8 cellular contexts compared by ENCODE assay signal in the genomic region with DNA sequence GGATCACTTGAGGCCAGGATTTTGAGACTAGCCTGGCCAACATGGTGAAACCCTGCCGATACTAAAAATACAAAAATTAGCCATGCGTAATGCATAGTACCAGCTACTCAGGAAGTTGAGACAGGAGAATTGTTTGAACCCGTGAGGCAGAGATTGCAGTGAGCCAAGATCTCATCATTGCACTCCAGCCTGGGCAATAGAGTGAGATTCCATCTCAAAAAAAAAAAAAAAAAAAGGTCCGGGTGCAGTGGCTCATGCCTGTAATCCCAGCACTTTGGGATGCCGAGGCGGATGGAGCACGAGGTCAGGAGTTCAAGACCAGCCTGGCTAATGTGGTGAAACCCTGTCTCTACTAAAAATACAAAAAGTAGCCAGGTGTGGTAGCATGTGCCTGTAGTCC. TPM values are rescaled to one million over a fixed set of nuclear protein-coding genes. Genes with fewer than 3 reads are reported as not detected.
DNase-seq lines count a peak whose midpoint lies in the region; ATAC-seq, FAIRE-seq and TF ChIP-seq lines count a peak whose summit lies in the region.
"Not testable (repeated sequence)": the region's sequence is repeated elsewhere in the genome, so short reads cannot be mapped to it uniquely, and the experiment has no call there.

No MANE protein-coding gene starts in this region.

- POLR2A ChIA-PET in A549 (lab: Yijun Ruan, JAX), result interaction anchor here (0.7 kb wide), 1 partner anchor 18 kb away, joined by 7 read pairs; no protein-coding TSS in a partner anchor

- H3K4me3 ChIP-seq in A549, result peak overlapping the region; percentile 66; the same call in 2 of the 3 replicates
- peak overlapping the region; percentile 79 for H3K4me3 ChIP-seq in GM12865 (ENCODE audit: low read depth, low read length)
- H3K4me3 ChIP-seq in NB4 (ENCODE audit: low read depth, low read length), result peak overlapping the region; percentile 66
- H3K4me3 ChIP-seq in astrocyte of the spinal cord (ENCODE audit: low read depth, low read length), result peak overlapping the region; percentile 86
- peak overlapping the region; percentile 74 to 82 (median 78) for H3K4me3 ChIP-seq in esophagus muscularis mucosa
- peak overlapping the region; percentile 83 for H3K4me3 ChIP-seq in lower lobe of right lung
- H3K4me3 ChIP-seq in gastrocnemius medialis, result peak overlapping the region in 3 of 4 donors; percentile 74 to 96 (median 83)

- not testable (repeated sequence) for TF ChIP-seq CTCF in A549 (IDR thresholded peaks at IDR 0.05); GM12865 (IDR thresholded peaks at IDR 0.05; ENCODE audit: insufficient read depth, low read depth, low read length, missing control alignments); NB4 (IDR thresholded peaks at IDR 0.05; ENCODE audit: low read depth, low read length); astrocyte of the spinal cord (IDR thresholded peaks at IDR 0.05; ENCODE audit: low read depth, low read length); esophagus muscularis mucosa (IDR thresholded peaks at IDR 0.05); lower lobe of right lung (IDR thresholded peaks at IDR 0.05); gastrocnemius medialis (IDR thresholded peaks at IDR 0.05 in 4 of 5, conservative IDR thresholded peaks at IDR 0.05 in 1 of 5)

- H3K27ac ChIP-seq in A549, result peak overlapping the region in 1 of 2 experiments; percentile 98; a peak in 2 of 6 replicates
- H3K27ac ChIP-seq in esophagus muscularis mucosa (replicated peaks in 1 of 4), result peak overlapping the region; percentile 85 to 94 (median 93)
- H3K27ac ChIP-seq in lower lobe of right lung, result not testable (repeated sequence)
- peak overlapping the region; percentile 93 to 100 (median 96) for H3K27ac ChIP-seq in gastrocnemius medialis

- 84% methylated on average over 7 of the region's 7 CpGs for WGBS in A549 (ENCODE audit: missing lambda C conversion rate)
- 74% methylated on average over 7 of the region's 7 CpGs for WGBS in esophagus muscularis mucosa

- not testable (repeated sequence) for H3K27me3 ChIP-seq in esophagus muscularis mucosa; lower lobe of right lung (ENCODE audit: low read depth); gastrocnemius medialis

- not testable (repeated sequence) for ATAC-seq in A549, lower lobe of right lung, gastrocnemius medialis

- H3K36me3 Mint-ChIP-seq in activated CD4-positive, alpha-beta T cell treated with anti-CD3 and anti-CD28 coated beads, Interleukin-2, amount 10 ng/mL, durations not matched to agents 24 days and 14 days (ENCODE audit: low read depth), result peaks cover 49% of the 10 kb centered on the region

- peaks cover 27% of the 10 kb centered on the region for H3K4me1 ChIP-seq in A549
- peaks cover 21 to 64% (median 53%) of the 10 kb centered on the region in 4 donors for H3K4me1 ChIP-seq in esophagus muscularis mucosa
- peaks cover 21% of the 10 kb centered on the region for H3K4me1 ChIP-seq in lower lobe of right lung
- H3K4me1 ChIP-seq in gastrocnemius medialis, result peaks cover 34% of the 10 kb centered on the region in 2 donors

- TF ChIP-seq RAD21 in A549 (conservative IDR thresholded peaks at IDR 0.05 in 1 of 2, IDR thresholded peaks at IDR 0.05 in 1 of 2), result not testable (repeated sequence)

- peaks cover 0 to 15% (median 7%) of the 10 kb centered on the region in 4 donors for H3K36me3 ChIP-seq in esophagus muscularis mucosa
- H3K36me3 ChIP-seq in lower lobe of right lung, gastrocnemius medialis: not testable (repeated sequence)

- not testable (repeated sequence) for DNase-seq in A549 (ENCODE audit: low read depth in 1 of 2, low spot score in 1 of 2); GM12865 (ENCODE audit: low read depth); NB4 (ENCODE audit: low read depth); activated CD4-positive, alpha-beta T cell treated with anti-CD3 and anti-CD28 coated beads, Interleukin-2, amount 10 ng/mL, durations not matched to agents 24 days and 14 days; astrocyte of the spinal cord (ENCODE audit: low read depth, low spot score); esophagus muscularis mucosa (ENCODE audit: extremely low spot score); lower lobe of right lung; gastrocnemius medialis

- in situ Hi-C loops in astrocyte of the spinal cord (cut with HindIII; ENCODE audit: low sequenced_read_pairs), result not testable (repeated sequence)
- in situ Hi-C loops in gastrocnemius medialis (cut with MboI; ENCODE audit: low sequenced_read_pairs in 4 of 4), result loop anchor here in 1 of 4 donors (5.0 kb wide), 1 partner anchor 34 kb away; no protein-coding TSS in a partner anchor

- CTCF ChIA-PET in A549 (lab: Yijun Ruan, JAX), result interaction anchor here (1.0 to 3.2 kb wide), 2 partner anchors 76 to 114 kb away, joined by 4 to 15 read pairs; a partner anchor contains a TSS

- peak overlapping the region; percentile 66 for H3K4me2 ChIP-seq in A549

- not testable (repeated sequence) for H3K27me3 Mint-ChIP-seq in activated CD4-positive, alpha-beta T cell treated with anti-CD3 and anti-CD28 coated beads, Interleukin-2, amount 10 ng/mL, durations not matched to agents 24 days and 14 days

- intact Hi-C loops in activated CD4-positive, alpha-beta T cell treated with anti-CD3 and anti-CD28 coated beads, Interleukin-2, amount 10 ng/mL, durations not matched to agents 24 days and 14 days (cut with micrococcal nuclease), result loop anchor here (5.0 to 10.0 kb wide), 5 partner anchors 241 to 1799 kb away; a partner anchor contains a TSS
- intact Hi-C loops in esophagus muscularis mucosa (cut with DNase I), result loop anchor here (2.0 to 5.0 kb wide), 3 partner anchors 39 to 241 kb away; a partner anchor contains a TSS
- intact Hi-C loops in lower lobe of right lung (cut with DNase I), result not testable (repeated sequence)
- intact Hi-C loops in gastrocnemius medialis (cut with DNase I; ENCODE audit: low total_unique reads), result loop anchor here (5.0 to 10.0 kb wide), 3 partner anchors 76 to 1797 kb away; a partner anchor contains a TSS

- TF ChIP-seq POLR2A in A549 (IDR thresholded peaks at IDR 0.05; ENCODE audit: low read length); NB4 (IDR thresholded peaks at IDR 0.05; ENCODE audit: extremely low read depth, insufficient read length); esophagus muscularis mucosa (IDR thresholded peaks at IDR 0.05; ENCODE audit: low read depth); gastrocnemius medialis (IDR thresholded peaks at IDR 0.05): not testable (repeated sequence)

- H3K9me3 ChIP-seq in A549, esophagus muscularis mucosa, lower lobe of right lung, gastrocnemius medialis: not testable (repeated sequence)

- not testable (repeated sequence) for FAIRE-seq in A549 (lab: Jason Lieb, UNC)

- peak overlapping the region; percentile 88 for H3K4me3 Mint-ChIP-seq in activated CD4-positive, alpha-beta T cell treated with anti-CD3 and anti-CD28 coated beads, Interleukin-2, amount 10 ng/mL, durations not matched to agents 24 days and 14 days

- H3K27ac Mint-ChIP-seq in activated CD4-positive, alpha-beta T cell treated with anti-CD3 and anti-CD28 coated beads, Interleukin-2, amount 10 ng/mL, durations not matched to agents 24 days and 14 days, result not testable (repeated sequence)

- peaks cover 48% of the 10 kb centered on the region for H3K4me1 Mint-ChIP-seq in activated CD4-positive, alpha-beta T cell treated with anti-CD3 and anti-CD28 coated beads, Interleukin-2, amount 10 ng/mL, durations not matched to agents 24 days and 14 days

- H3K9me3 Mint-ChIP-seq in activated CD4-positive, alpha-beta T cell treated with anti-CD3 and anti-CD28 coated beads, Interleukin-2, amount 10 ng/mL, durations not matched to agents 24 days and 14 days, result not testable (repeated sequence)

- TF ChIP-seq EP300 in A549 (IDR thresholded peaks at IDR 0.05); esophagus muscularis mucosa (IDR thresholded peaks at IDR 0.05): not testable (repeated sequence)

RNA-seq across cellular contexts. Expression of a gene that starts 2.2 kb away (rescaled TPM):
- polyA plus RNA-seq in A549 (2011; rRNA removed) (67.9 and 70.2 TPM in 2 replicates), A549 (2017; fragmentation: RNase III; extraction: RNeasy Plus Mini Kit Qiagen cat#74134 plus additional on column Dnase treatment) (39.7 to 45.0 TPM (median 42.7 TPM) in 3 replicates)
- 17.4 and 24.6 TPM in 2 replicates for polyA plus RNA-seq in A549 (2012; cell fraction: cytosol; rRNA removed)
- polyA plus RNA-seq in A549 (2012; cell fraction: nucleus; rRNA removed), result 48.9 and 60.5 TPM in 2 replicates
- polyA minus RNA-seq in A549 (2011; rRNA and poly(A)+ RNA removed), result 122 and 127 TPM in 2 replicates
- total RNA-seq in activated CD4-positive, alpha-beta T cell treated with anti-CD3 and anti-CD28 coated beads, Interleukin-2, amount 10 ng/mL, durations not matched to agents 24 days and 14 days, result 79.2 and 79.7 TPM in 2 replicates
- total RNA-seq in esophagus muscularis mucosa (10 to 100 TPM; 29.9 to 40.1 (median 33.7) TPM), lower lobe of right lung (9.8 TPM), gastrocnemius medialis (10 to 100 TPM; 26.5 to 41.6 (median 36.2) TPM)
